In the genomic region with DNA sequence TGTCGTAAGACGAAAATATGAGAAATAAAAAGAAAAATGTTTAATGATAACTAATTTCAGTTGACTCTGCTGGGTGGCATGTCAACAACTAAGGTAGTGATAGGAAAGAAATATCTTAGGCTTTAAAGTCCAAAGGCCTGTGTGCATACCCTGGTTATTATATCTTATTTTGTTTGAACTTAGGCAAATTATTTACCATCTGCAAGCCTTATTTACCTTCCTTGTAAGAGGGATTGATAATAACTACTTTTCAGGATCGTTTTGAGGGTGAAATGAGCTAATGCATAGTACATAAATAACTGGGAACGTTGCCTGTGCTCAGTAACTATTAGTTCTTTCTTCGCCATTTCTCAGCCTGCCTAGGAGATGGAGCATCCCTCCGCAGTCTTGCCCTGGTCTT, we compare ENCODE assay signal across 31 cellular contexts.
"Had no signal": no experiment of that assay in that cellular context is flagged by ENCODE, and none has a peak within 500 bp of the region (broad histone marks: within the 10 kb centered on the region; RNA-seq: fewer than 3 reads in every experiment).

No MANE protein-coding gene starts in this region.

- DNase-seq: natural killer cell; occipital lobe; ovary; posterior cingulate gyrus; psoas muscle; right cardiac atrium; spleen; stimulated activated CD4-positive, alpha-beta T cell treated with anti-CD3 and anti-CD28 coated beads, Interleukin-12 subunit alpha, Interleukin-12 subunit beta, amount 100 ng/mL, for 4 hours; stimulated activated CD4-positive, alpha-beta T cell treated with anti-CD3 and anti-CD28 coated beads, Interleukin-1b, Interleukin-23, amount 100 ng/mL, for 48 hours; stimulated activated CD4-positive, alpha-beta T cell treated with anti-CD3 and anti-CD28 coated beads, Interleukin-4, amount 100 ng/mL, for 1 hour; stimulated activated CD4-positive, alpha-beta T cell treated with anti-CD3 and anti-CD28 coated beads, Interleukin-4, amount 100 ng/mL, for 4 hours; stimulated activated CD8-positive, alpha-beta memory T cell treated with anti-CD3 and anti-CD28 coated beads, Interleukin-4, amount 100 ng/mL, for 48 hours; stimulated activated naive CD4-positive, alpha-beta T cell; stimulated activated naive CD8-positive, alpha-beta T cell treated with anti-CD3 and anti-CD28 coated beads, Interleukin-15, amount 100 ng/mL, for 72 hours; stimulated activated naive CD8-positive, alpha-beta T cell treated with anti-CD3 and anti-CD28 coated beads, Interleukin-15, Interleukin-2, amounts not matched to agents 100 U/mL and 50 U/mL, for 24 hours; substantia nigra; testis; tibial artery; transverse colon; upper lobe of right lung; uterus had no signal

- H3K36me3 ChIP-seq: neural progenitor cell, ovary, spleen, suprapubic skin, tibial artery, transverse colon, upper lobe of right lung, uterus had no signal

- H3K4me2 ChIP-seq: neural progenitor cell, smooth muscle cell had no signal

- H3K36me3 Mint-ChIP-seq: natural killer cell; neural progenitor cell; stimulated activated memory B cell treated with anti-CD40 and anti-IgM and Interleukin-4, amounts not matched to agents 10 μg/mL and 1 μg/mL and 100 μg/mL, for 72 hours; type B pancreatic cell had no signal

- H3K4me3 ChIP-seq: neural progenitor cell, ovary, psoas muscle, skin epidermis, smooth muscle cell, spleen, suprapubic skin, testis, tibial artery, transverse colon, upper lobe of right lung, uterus had no signal

- H3K79me2 ChIP-seq: parathyroid adenoma had no signal

- H3K4me1 ChIP-seq: neural progenitor cell, parathyroid adenoma, psoas muscle, spleen, suprapubic skin, testis, tibial artery, transverse colon, upper lobe of right lung, uterus had no signal

- H3K9me3 Mint-ChIP-seq: neural progenitor cell; stimulated activated memory B cell treated with anti-CD40 and anti-IgM and Interleukin-4, amounts not matched to agents 10 μg/mL and 1 μg/mL and 100 μg/mL, for 72 hours; stimulated activated naive CD8-positive, alpha-beta T cell treated with anti-CD3 and anti-CD28 coated beads, Interleukin-15, amount 100 ng/mL, for 72 hours; type B pancreatic cell had no signal

- H3K4me1 Mint-ChIP-seq: natural killer cell; nephron; neural progenitor cell; stimulated activated memory B cell treated with anti-CD40 and anti-IgM and Interleukin-4, amounts not matched to agents 10 μg/mL and 1 μg/mL and 100 μg/mL, for 72 hours; stimulated activated naive CD8-positive, alpha-beta T cell treated with anti-CD3 and anti-CD28 coated beads, Interleukin-15, amount 100 ng/mL, for 72 hours had no signal

- H2AFZ ChIP-seq: neural progenitor cell, parathyroid adenoma had no signal

- H3K4me3 Mint-ChIP-seq: natural killer cell; nephron; neural progenitor cell; stimulated activated memory B cell treated with anti-CD40 and anti-IgM and Interleukin-4, amounts not matched to agents 10 μg/mL and 1 μg/mL and 100 μg/mL, for 72 hours; stimulated activated naive CD8-positive, alpha-beta T cell treated with anti-CD3 and anti-CD28 coated beads, Interleukin-15, amount 100 ng/mL, for 72 hours; type B pancreatic cell had no signal

- H3K9ac ChIP-seq: neural progenitor cell, parathyroid adenoma had no signal

- H3K27ac ChIP-seq: neural progenitor cell, ovary, parathyroid adenoma, psoas muscle, skin epidermis, spleen, suprapubic skin, testis, tibial artery, transverse colon, upper lobe of right lung, uterus had no signal

- ATAC-seq: natural killer cell; psoas muscle; right cardiac atrium; sciatic nerve; stimulated activated memory B cell treated with anti-CD40 and anti-IgM and Interleukin-4, amounts not matched to agents 10 μg/mL and 1 μg/mL and 100 μg/mL, for 72 hours; stimulated activated naive CD8-positive, alpha-beta T cell treated with anti-CD3 and anti-CD28 coated beads, Interleukin-15, amount 100 ng/mL, for 72 hours; stimulated activated naive CD8-positive, alpha-beta T cell treated with anti-CD3 and anti-CD28 coated beads, Interleukin-15, Interleukin-2, amounts not matched to agents 100 U/mL and 50 U/mL, for 24 hours; upper lobe of right lung had no signal

- H3K9me3 ChIP-seq: ovary, suprapubic skin, testis, tibial artery, transverse colon, upper lobe of right lung, uterus had no signal

- H3K27ac Mint-ChIP-seq: natural killer cell; nephron; neural progenitor cell; progenitor cell of endocrine pancreas; stimulated activated memory B cell treated with anti-CD40 and anti-IgM and Interleukin-4, amounts not matched to agents 10 μg/mL and 1 μg/mL and 100 μg/mL, for 72 hours; type B pancreatic cell had no signal

- H3K27me3 Mint-ChIP-seq: progenitor cell of endocrine pancreas; stimulated activated memory B cell treated with anti-CD40 and anti-IgM and Interleukin-4, amounts not matched to agents 10 μg/mL and 1 μg/mL and 100 μg/mL, for 72 hours; stimulated activated naive CD8-positive, alpha-beta T cell treated with anti-CD3 and anti-CD28 coated beads, Interleukin-15, amount 100 ng/mL, for 72 hours; type B pancreatic cell had no signal

- H3K27me3 ChIP-seq: neural progenitor cell, ovary, spleen, suprapubic skin, testis, tibial artery, transverse colon, upper lobe of right lung, uterus had no signal
